Comparison of ENCODE assay signal across 8 cellular contexts in genomic region chr6:110876170-110876773, GRCh38. TPM values are rescaled to one million over a fixed set of nuclear protein-coding genes. Genes with fewer than 3 reads are reported as not detected.
DNase-seq lines count a peak whose midpoint lies in the region; ATAC-seq and TF ChIP-seq lines count a peak whose summit lies in the region.

No MANE protein-coding gene starts in this region.

- peak; percentile 86 for ATAC-seq in upper lobe of right lung

- DNase-seq in GM03348 (ENCODE audit: low spot score) (peak; percentile 94), NCI-H1092 treated with DMSO at 0.1 percent for 48 hours (lab: John Stamatoyannopoulos, UW) (peak; percentile 48), T-helper 1 cell (peak; percentile 41 to 72 (median 57)), amniotic stem cell (lab: John Stamatoyannopoulos, UW) (peak; percentile 85), left ventricle myocardium inferior (peak; percentile 89), posterior cingulate gyrus (peak; percentile 71 to 97 (median 84)), upper lobe of right lung (peak; percentile 94)

- H3K27ac ChIP-seq in HEK293 (ENCODE audit: extremely low read depth, low read depth, low read length) (peak overlapping the region; percentile 96), left ventricle myocardium inferior (replicated peaks) (peak overlapping the region; percentile 95), upper lobe of right lung (peak overlapping the region; percentile 94)

- TF ChIP-seq CTCF in HEK293 (tag by site-specific recombination; IDR thresholded peaks at IDR 0.05) (no peak), left ventricle myocardium inferior (IDR thresholded peaks at IDR 0.05; ENCODE audit: borderline replicate concordance) (no peak), upper lobe of right lung (IDR thresholded peaks at IDR 0.05) (no peak)

- CTCF ChIA-PET in HEK293 (lab: Yijun Ruan, JAX), result interaction anchor here (0.6 to 4.4 kb wide), 8 partner anchors 10 to 349 kb away, joined by 3 to 40 read pairs (median 4); no protein-coding TSS in a partner anchor

- intact Hi-C loops in left ventricle myocardium inferior (cut with micrococcal nuclease) (loop anchor here (10.0 kb wide), 1 partner anchor 61 kb away; the partner anchor contains the start of gene CDK19), posterior cingulate gyrus (cut with DNase I) (loop anchor here (5.0 kb wide), 3 partner anchors 81 to 344 kb away; partner anchors contain the start of gene GTF3C6), upper lobe of right lung (cut with DNase I) (no loop called here)

- no peaks in the 10 kb centered on the region for H3K36me3 ChIP-seq in HEK293 (ENCODE audit: control insufficient read depth in 2 of 2, insufficient read depth in 1 of 2, low read length in 2 of 2)
- H3K36me3 ChIP-seq in left ventricle myocardium inferior, result no peaks in the 10 kb centered on the region
- no peaks in the 10 kb centered on the region for H3K36me3 ChIP-seq in upper lobe of right lung

- no peaks in the 10 kb centered on the region for H3K27me3 ChIP-seq in left ventricle myocardium inferior (ENCODE audit: low read depth)
- no peaks in the 10 kb centered on the region for H3K27me3 ChIP-seq in upper lobe of right lung

- peaks cover 22% of the 10 kb centered on the region for H3K4me1 ChIP-seq in HEK293 (ENCODE audit: control insufficient read depth, insufficient read depth, low read length)
- H3K4me1 ChIP-seq in left ventricle myocardium inferior, result peaks cover 74% of the 10 kb centered on the region
- peaks cover 35% of the 10 kb centered on the region for H3K4me1 ChIP-seq in upper lobe of right lung

- H3K4me3 ChIP-seq in HEK293 (ENCODE audit: low read depth, low read length) (peak overlapping the region; percentile 92), left ventricle myocardium inferior (peak overlapping the region; percentile 93), upper lobe of right lung (peak overlapping the region; percentile 79)

- H3K9me3 ChIP-seq in HEK293 (ENCODE audit: control insufficient read depth, insufficient read depth, low read depth, low read length) (no peaks in the 10 kb centered on the region), left ventricle myocardium inferior (replicated peaks) (no peaks in the 10 kb centered on the region), upper lobe of right lung (no peaks in the 10 kb centered on the region)

- POLR2A ChIA-PET in HEK293 (lab: Yijun Ruan, JAX), result interaction anchor here (0.6 to 6.7 kb wide), 22 partner anchors 9 to 357 kb away, joined by 3 to 339 read pairs (median 4); partner anchors contain the start of genes CDK19, GTF3C6, RPF2 and SLC16A10

TF ChIP-seq in HEK293, 187 proteins besides CTCF, POLR2A, EP300 and RAD21 (continues in another document):
- TF ChIP-seq ZNF501 (tag by site-specific recombination; IDR thresholded peaks at IDR 0.05) (peak; percentile 93; the same call in 1 of the 2 replicates), ZNF23 (tag by site-specific recombination; IDR thresholded peaks at IDR 0.05; ENCODE audit: borderline replicate concordance) (no peak), ZBTB20 (tag by site-specific recombination; IDR thresholded peaks at IDR 0.05) (peak; percentile 41; the same call in 1 of the 2 replicates), KLF8 (tag by site-specific recombination; IDR thresholded peaks at IDR 0.05) (peak; percentile 0; the same call in 1 of the 2 replicates), KLF7 (tag by site-specific recombination; IDR thresholded peaks at IDR 0.05; ENCODE audit: borderline replicate concordance) (no peak; the same call in 1 of the 2 replicates), HOXA7 (CRISPR knock-in tag; IDR thresholded peaks at IDR 0.05; ENCODE audit: borderline replicate concordance) (no peak; the same call in 1 of the 2 replicates), ZSCAN23 (tag by site-specific recombination; IDR thresholded peaks at IDR 0.05) (no peak), ZNF140 (tag by site-specific recombination; IDR thresholded peaks at IDR 0.05) (no peak), AEBP2 (tag by site-specific recombination; IDR thresholded peaks at IDR 0.05; ENCODE audit: borderline replicate concordance) (no peak), ZNF311 (tag by site-specific recombination; IDR thresholded peaks at IDR 0.05; ENCODE audit: borderline replicate concordance) (no peak), OSR2 (tag by site-specific recombination; IDR thresholded peaks at IDR 0.05) (peak; percentile 36; the same call in 1 of the 2 replicates), ZFP41 (tag by site-specific recombination; IDR thresholded peaks at IDR 0.05; ENCODE audit: borderline replicate concordance) (no peak), ZNF76 (tag by site-specific recombination; IDR thresholded peaks at IDR 0.05; ENCODE audit: borderline replicate concordance, low read depth) (peak; percentile 40; the same call in 1 of the 2 replicates), ZNF202 (tag by site-specific recombination; IDR thresholded peaks at IDR 0.05; ENCODE audit: borderline replicate concordance) (no peak), ZNF362 (tag by site-specific recombination; IDR thresholded peaks at IDR 0.05) (peak; percentile 90), ZNF701 (tag by site-specific recombination; IDR thresholded peaks at IDR 0.05) (no peak), ZNF266 (tag by site-specific recombination; IDR thresholded peaks at IDR 0.05; ENCODE audit: low read depth) (no peak), ZXDB (tag by site-specific recombination; IDR thresholded peaks at IDR 0.05) (0 out of 2 replicates have a peak, but pooled peaks have one; percentile 22), ZNF623 (tag by site-specific recombination; IDR thresholded peaks at IDR 0.05) (peak; percentile 41; the same call in 1 of the 2 replicates), ZNF112 (tag by site-specific recombination; IDR thresholded peaks at IDR 0.05) (no peak), TRIM28 (IDR thresholded peaks at IDR 0.05; ENCODE audit: borderline replicate concordance, low read length) (peak; percentile 90), ZNF645 (tag by site-specific recombination; IDR thresholded peaks at IDR 0.05) (no peak), ZBTB44 (tag by site-specific recombination; IDR thresholded peaks at IDR 0.05) (no peak), SP7 (tag by site-specific recombination; IDR thresholded peaks at IDR 0.05) (no peak; the same call in 1 of the 2 replicates), ZNF292 (tag by site-specific recombination; IDR thresholded peaks at IDR 0.05; ENCODE audit: borderline replicate concordance, low read depth) (no peak), IKZF3 (tag by site-specific recombination; IDR thresholded peaks at IDR 0.05) (peak; percentile 95)

RNA-seq across cellular contexts. Expression of gene AMD1, which starts 1.7 kb away (rescaled TPM):
- 72.8 TPM for total RNA-seq in left ventricle myocardium inferior
- 61.7 TPM for total RNA-seq in upper lobe of right lung

Comparison
In these comparisons a context has a peak if more than half of its experiments do, and no peak if none do; other contexts are left out.
1. Peak in every context shown above with its lines: DNase-seq, ATAC-seq, H3K4me3 ChIP-seq and H3K27ac ChIP-seq.